In the genomic region with DNA sequence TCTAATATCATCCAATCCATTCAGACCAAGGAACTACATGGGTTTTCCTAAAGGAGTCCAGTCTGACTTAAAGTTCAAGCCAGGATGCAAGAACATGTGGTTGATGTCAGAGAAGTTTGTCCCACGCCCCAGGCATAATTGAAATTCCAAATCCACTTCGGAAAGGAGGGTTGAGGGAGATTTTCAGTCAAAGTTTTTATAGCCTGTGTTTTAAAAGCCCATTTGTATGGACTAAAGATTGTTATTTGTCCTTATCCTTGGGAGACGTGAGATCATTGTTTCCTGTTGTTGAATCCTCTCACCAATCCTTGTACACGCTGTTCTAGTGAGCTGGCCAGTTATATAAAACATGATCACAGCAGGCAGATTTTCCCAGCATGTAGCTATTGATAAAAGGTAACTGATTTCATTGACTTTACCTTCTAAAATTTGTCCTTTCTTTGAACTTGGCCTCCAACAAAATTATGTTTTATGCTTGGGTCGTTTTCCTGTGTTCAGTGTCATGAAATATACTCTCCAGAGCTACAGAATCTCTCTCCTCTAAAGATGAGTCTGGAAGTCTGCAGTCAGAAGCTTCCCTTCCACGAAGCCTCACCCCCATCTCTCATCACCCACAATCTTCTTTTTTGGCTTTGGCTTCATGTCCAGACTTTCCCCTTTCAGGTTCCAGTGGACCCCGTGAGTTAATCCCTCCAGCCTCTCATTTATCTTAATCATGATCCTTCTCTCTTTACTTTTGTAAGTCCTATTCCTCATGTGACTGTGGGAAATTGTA, we compare ENCODE assay signal across 11 cellular contexts.
A peak's percentile ranks its signal among the peaks of the same experiment; 100 is the strongest.
DNase-seq lines count a peak whose midpoint lies in the region; ATAC-seq and TF ChIP-seq lines count a peak whose summit lies in the region.
"Had no signal": no experiment of that assay in that cellular context is flagged by ENCODE, and none has a peak within 500 bp of the region (broad histone marks: within the 10 kb centered on the region; RNA-seq: fewer than 3 reads in every experiment).

No MANE protein-coding gene starts in this region.

- H3K4me3 Mint-ChIP-seq in CD4-positive, alpha-beta T cell = no peak overlapping the region
- H3K4me3 Mint-ChIP-seq: activated CD8-positive, alpha-beta memory T cell treated with anti-CD3 and anti-CD28 coated beads, Interleukin-2, amount 10 ng/mL, durations not matched to agents 7 days and 5 days had no signal

- ATAC-seq in gastrocnemius medialis = peak; percentile 71 to 72
- ATAC-seq in HG03460 (IDR thresholded peaks at IDR 0.05; ENCODE audit: unreplicated experiment) = no peak
- ATAC-seq in CD4-positive, alpha-beta T cell (ENCODE audit: poor library complexity) = no peak
- ATAC-seq in HG02759 (IDR thresholded peaks at IDR 0.05; ENCODE audit: unreplicated experiment) = no peak
- ATAC-seq: activated CD8-positive, alpha-beta memory T cell treated with anti-CD3 and anti-CD28 coated beads, Interleukin-2, amount 10 ng/mL, durations not matched to agents 7 days and 5 days; left colon had no signal

- TF ChIP-seq CTCF in BJ (IDR thresholded peaks at IDR 0.05; ENCODE audit: insufficient read depth, low read depth, low read length) = no peak
- no peak for TF ChIP-seq CTCF in gastrocnemius medialis (IDR thresholded peaks at IDR 0.05 in 4 of 5, conservative IDR thresholded peaks at IDR 0.05 in 1 of 5)
- TF ChIP-seq CTCF in CD4-positive, alpha-beta T cell (IDR thresholded peaks at IDR 0.05) = no peak

- CTCF ChIA-PET in BJ (lab: Yijun Ruan, JAX) = interaction anchor here (0.6 to 1.4 kb wide), 3 partner anchors 11 to 93 kb away, joined by 3 to 5 read pairs (median 3); partner anchors contain the start of gene ATP10D
- CTCF ChIA-PET in CD4-positive, alpha-beta T cell (lab: Charles Lee) = no interaction called here

- TF ChIP-seq POLR2A in gastrocnemius medialis (IDR thresholded peaks at IDR 0.05) = peak in 1 of 2 donors; percentile 42

- H3K27ac ChIP-seq in gastrocnemius medialis = peak overlapping the region; percentile 58 to 75 (median 63)
- no peak overlapping the region for H3K27ac ChIP-seq in CD4-positive, alpha-beta T cell (ENCODE audit: low read depth, low read length)

- H3K4me1 ChIP-seq in gastrocnemius medialis = no peaks in the 10 kb centered on the region

- H3K36me3 Mint-ChIP-seq in CD4-positive, alpha-beta T cell (ENCODE audit: low read depth) = peaks cover 14% of the 10 kb centered on the region

- no peak overlapping the region for H3K27ac Mint-ChIP-seq in CD4-positive, alpha-beta T cell
- H3K27ac Mint-ChIP-seq: activated CD8-positive, alpha-beta memory T cell treated with anti-CD3 and anti-CD28 coated beads, Interleukin-2, amount 10 ng/mL, durations not matched to agents 7 days and 5 days had no signal

- DNase-seq in BJ (ENCODE audit: low read depth) (peak; percentile 84), dermis blood vessel endothelial cell (peak; percentile 92), left kidney (ENCODE audit: low read depth, low spot score) (peak; percentile 49), gastrocnemius medialis (no peak), NCI-H2081 treated with DMSO at 0.1 percent for 48 hours (lab: John Stamatoyannopoulos, UW) (no peak)
- no peak for DNase-seq in CD4-positive, alpha-beta T cell
- DNase-seq: activated CD8-positive, alpha-beta memory T cell treated with anti-CD3 and anti-CD28 coated beads, Interleukin-2, amount 10 ng/mL, durations not matched to agents 7 days and 5 days; DND-41; left colon had no signal

- no peaks in the 10 kb centered on the region for H3K9me3 Mint-ChIP-seq in CD4-positive, alpha-beta T cell

- no peaks in the 10 kb centered on the region for H3K27me3 Mint-ChIP-seq in CD4-positive, alpha-beta T cell
- H3K27me3 Mint-ChIP-seq: activated CD8-positive, alpha-beta memory T cell treated with anti-CD3 and anti-CD28 coated beads, Interleukin-2, amount 10 ng/mL, durations not matched to agents 7 days and 5 days had no signal

- no peaks in the 10 kb centered on the region for H3K9me3 ChIP-seq in gastrocnemius medialis
- no peaks in the 10 kb centered on the region for H3K9me3 ChIP-seq in CD4-positive, alpha-beta T cell (ENCODE audit: control insufficient read depth, low read length)

- H3K27me3 ChIP-seq in BJ (ENCODE audit: control insufficient read depth, insufficient read depth, low read length) (no peaks in the 10 kb centered on the region), gastrocnemius medialis (no peaks in the 10 kb centered on the region)
- no peaks in the 10 kb centered on the region for H3K27me3 ChIP-seq in CD4-positive, alpha-beta T cell (ENCODE audit: control insufficient read depth, insufficient read depth, low read length)

- POLR2A ChIA-PET in BJ (lab: Charles Lee) = no interaction called here
- POLR2A ChIA-PET in CD4-positive, alpha-beta T cell (lab: Charles Lee) = no interaction called here

- in situ Hi-C loops in gastrocnemius medialis (cut with MboI; ENCODE audit: low sequenced_read_pairs in 4 of 4) = no loop called here

- peaks cover 18% of the 10 kb centered on the region for H3K36me3 ChIP-seq in BJ (ENCODE audit: control insufficient read depth, insufficient read depth, low read length)
- no peaks in the 10 kb centered on the region for H3K36me3 ChIP-seq in gastrocnemius medialis

- no peaks in the 10 kb centered on the region for H3K4me1 Mint-ChIP-seq in CD4-positive, alpha-beta T cell (ENCODE audit: low read depth)
- H3K4me1 Mint-ChIP-seq: activated CD8-positive, alpha-beta memory T cell treated with anti-CD3 and anti-CD28 coated beads, Interleukin-2, amount 10 ng/mL, durations not matched to agents 7 days and 5 days had no signal

- no peak overlapping the region for H3K4me3 ChIP-seq in BJ (ENCODE audit: low read depth, low read length)
- no peak overlapping the region for H3K4me3 ChIP-seq in gastrocnemius medialis

- intact Hi-C loops in gastrocnemius medialis (cut with DNase I; ENCODE audit: low total_unique reads) = no loop called here
- intact Hi-C loops in CD4-positive, alpha-beta T cell (cut with DNase I, micrococcal nuclease) = no loop called here

Comparison
In these comparisons a context has a peak if more than half of its experiments do, and no peak if none do; other contexts are left out.
1. DNase-seq: peak in BJ (single experiment), dermis blood vessel endothelial cell (single experiment) and left kidney (single experiment); none in gastrocnemius medialis (0 of 2), NCI-H2081 treated with DMSO at 0.1 percent for 48 hours (single experiment) and CD4-positive, alpha-beta T cell (0 of 10).
2. ATAC-seq: peak in gastrocnemius medialis (2 of 2); none in HG03460 (single experiment), CD4-positive, alpha-beta T cell (single experiment) and HG02759 (single experiment).